Comparison of ENCODE assay signal across 1 cellular context in the genomic region with DNA sequence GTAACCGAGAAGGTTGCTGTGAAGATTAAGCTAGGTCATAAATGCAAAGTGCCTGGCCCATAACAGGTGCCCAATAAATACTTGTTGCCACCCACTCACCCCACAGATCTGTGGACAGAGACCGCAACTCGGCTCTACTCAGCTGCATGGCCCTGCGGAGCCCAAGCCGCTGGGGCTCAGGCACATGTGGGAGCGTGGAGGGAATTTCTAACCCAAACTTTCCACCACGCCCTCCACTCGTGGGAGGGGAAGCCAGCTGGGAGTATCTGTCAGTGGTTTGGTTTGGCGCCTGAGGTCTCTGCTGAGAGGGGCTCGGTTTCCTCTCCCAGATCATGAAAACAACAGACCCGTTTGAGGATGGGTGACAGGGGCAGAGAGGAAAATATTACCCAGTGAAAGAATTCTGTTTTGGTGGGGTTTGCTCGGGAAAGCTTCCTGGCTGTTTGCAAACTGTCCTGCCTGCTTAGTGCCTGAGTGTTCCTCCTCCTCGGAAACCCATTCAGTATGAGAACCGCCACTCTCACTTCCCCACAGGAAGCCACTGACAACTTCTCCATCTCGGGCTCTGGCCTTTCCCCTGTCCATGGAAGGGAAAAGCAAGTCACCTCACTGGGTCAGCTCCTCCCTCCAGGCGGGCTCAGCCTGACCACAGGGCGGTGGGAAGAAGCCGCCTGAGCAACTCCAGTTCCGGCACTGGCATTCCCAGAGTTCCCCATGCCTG.
TF ChIP-seq lines count a peak whose summit lies in the region.

No MANE protein-coding gene starts in this region.

TF ChIP-seq in GM12878, 131 proteins besides CTCF, POLR2A, EP300 and RAD21 (continued from another document and continues in another):
- TF ChIP-seq, protein P1, sequence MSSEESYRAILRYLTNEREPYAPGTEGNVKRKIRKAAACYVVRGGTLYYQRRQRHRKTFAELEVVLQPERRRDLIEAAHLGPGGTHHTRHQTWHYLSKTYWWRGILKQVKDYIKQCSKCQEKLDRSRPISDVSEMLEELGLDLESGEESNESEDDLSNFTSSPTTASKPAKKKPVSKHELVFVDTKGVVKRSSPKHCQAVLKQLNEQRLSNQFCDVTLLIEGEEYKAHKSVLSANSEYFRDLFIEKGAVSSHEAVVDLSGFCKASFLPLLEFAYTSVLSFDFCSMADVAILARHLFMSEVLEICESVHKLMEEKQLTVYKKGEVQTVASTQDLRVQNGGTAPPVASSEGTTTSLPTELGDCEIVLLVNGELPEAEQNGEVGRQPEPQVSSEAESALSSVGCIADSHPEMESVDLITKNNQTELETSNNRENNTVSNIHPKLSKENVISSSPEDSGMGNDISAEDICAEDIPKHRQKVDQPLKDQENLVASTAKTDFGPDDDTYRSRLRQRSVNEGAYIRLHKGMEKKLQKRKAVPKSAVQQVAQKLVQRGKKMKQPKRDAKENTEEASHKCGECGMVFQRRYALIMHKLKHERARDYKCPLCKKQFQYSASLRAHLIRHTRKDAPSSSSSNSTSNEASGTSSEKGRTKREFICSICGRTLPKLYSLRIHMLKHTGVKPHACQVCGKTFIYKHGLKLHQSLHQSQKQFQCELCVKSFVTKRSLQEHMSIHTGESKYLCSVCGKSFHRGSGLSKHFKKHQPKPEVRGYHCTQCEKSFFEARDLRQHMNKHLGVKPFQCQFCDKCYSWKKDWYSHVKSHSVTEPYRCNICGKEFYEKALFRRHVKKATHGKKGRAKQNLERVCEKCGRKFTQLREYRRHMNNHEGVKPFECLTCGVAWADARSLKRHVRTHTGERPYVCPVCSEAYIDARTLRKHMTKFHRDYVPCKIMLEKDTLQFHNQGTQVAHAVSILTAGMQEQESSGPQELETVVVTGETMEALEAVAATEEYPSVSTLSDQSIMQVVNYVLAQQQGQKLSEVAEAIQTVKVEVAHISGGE (CRISPR knock-in tag; IDR thresholded peaks at IDR 0.05): no peak
- TF ChIP-seq KDM1A (IDR thresholded peaks at IDR 0.05; ENCODE audit: borderline replicate concordance): no peak
- TF ChIP-seq RFX5 (IDR thresholded peaks at IDR 0.05; ENCODE audit: low read depth, low read length): no peak
- no peak for TF ChIP-seq KLF5 (IDR thresholded peaks at IDR 0.05; ENCODE audit: partially characterized antibody)
- no peak for TF ChIP-seq EZH2 (IDR thresholded peaks at IDR 0.05; ENCODE audit: borderline replicate concordance, control insufficient read depth, low read depth, low read length)
- TF ChIP-seq FOXK2 (IDR thresholded peaks at IDR 0.05): no peak
- no peak for TF ChIP-seq NR2C2 (IDR thresholded peaks at IDR 0.05; ENCODE audit: borderline replicate concordance, control insufficient read depth, insufficient read length, low read depth)
- TF ChIP-seq, protein P2, sequence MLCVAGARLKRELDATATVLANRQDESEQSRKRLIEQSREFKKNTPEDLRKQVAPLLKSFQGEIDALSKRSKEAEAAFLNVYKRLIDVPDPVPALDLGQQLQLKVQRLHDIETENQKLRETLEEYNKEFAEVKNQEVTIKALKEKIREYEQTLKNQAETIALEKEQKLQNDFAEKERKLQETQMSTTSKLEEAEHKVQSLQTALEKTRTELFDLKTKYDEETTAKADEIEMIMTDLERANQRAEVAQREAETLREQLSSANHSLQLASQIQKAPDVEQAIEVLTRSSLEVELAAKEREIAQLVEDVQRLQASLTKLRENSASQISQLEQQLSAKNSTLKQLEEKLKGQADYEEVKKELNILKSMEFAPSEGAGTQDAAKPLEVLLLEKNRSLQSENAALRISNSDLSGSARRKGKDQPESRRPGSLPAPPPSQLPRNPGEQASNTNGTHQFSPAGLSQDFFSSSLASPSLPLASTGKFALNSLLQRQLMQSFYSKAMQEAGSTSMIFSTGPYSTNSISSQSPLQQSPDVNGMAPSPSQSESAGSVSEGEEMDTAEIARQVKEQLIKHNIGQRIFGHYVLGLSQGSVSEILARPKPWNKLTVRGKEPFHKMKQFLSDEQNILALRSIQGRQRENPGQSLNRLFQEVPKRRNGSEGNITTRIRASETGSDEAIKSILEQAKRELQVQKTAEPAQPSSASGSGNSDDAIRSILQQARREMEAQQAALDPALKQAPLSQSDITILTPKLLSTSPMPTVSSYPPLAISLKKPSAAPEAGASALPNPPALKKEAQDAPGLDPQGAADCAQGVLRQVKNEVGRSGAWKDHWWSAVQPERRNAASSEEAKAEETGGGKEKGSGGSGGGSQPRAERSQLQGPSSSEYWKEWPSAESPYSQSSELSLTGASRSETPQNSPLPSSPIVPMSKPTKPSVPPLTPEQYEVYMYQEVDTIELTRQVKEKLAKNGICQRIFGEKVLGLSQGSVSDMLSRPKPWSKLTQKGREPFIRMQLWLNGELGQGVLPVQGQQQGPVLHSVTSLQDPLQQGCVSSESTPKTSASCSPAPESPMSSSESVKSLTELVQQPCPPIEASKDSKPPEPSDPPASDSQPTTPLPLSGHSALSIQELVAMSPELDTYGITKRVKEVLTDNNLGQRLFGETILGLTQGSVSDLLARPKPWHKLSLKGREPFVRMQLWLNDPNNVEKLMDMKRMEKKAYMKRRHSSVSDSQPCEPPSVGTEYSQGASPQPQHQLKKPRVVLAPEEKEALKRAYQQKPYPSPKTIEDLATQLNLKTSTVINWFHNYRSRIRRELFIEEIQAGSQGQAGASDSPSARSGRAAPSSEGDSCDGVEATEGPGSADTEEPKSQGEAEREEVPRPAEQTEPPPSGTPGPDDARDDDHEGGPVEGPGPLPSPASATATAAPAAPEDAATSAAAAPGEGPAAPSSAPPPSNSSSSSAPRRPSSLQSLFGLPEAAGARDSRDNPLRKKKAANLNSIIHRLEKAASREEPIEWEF (IDR thresholded peaks at IDR 0.05; ENCODE audit: insufficient replicate concordance, low read depth, low read length): no peak
- TF ChIP-seq, protein P3, sequence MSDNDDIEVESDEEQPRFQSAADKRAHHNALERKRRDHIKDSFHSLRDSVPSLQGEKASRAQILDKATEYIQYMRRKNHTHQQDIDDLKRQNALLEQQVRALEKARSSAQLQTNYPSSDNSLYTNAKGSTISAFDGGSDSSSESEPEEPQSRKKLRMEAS (IDR thresholded peaks at IDR 0.05; ENCODE audit: low read depth, low read length): peak; percentile 83; the same call in 1 of the 2 replicates
- TF ChIP-seq ZNF217 (IDR thresholded peaks at IDR 0.05): no peak
- peak; percentile 94 for TF ChIP-seq MXI1 (IDR thresholded peaks at IDR 0.05; ENCODE audit: low read depth, low read length)
- peak; percentile 91 for TF ChIP-seq TCF12 (IDR thresholded peaks at IDR 0.05; ENCODE audit: low read depth, low read length)
- peak; percentile 92 to 93 for TF ChIP-seq BHLHE40 (IDR thresholded peaks at IDR 0.05; ENCODE audit: borderline replicate concordance in 1 of 2, low read depth in 2 of 2, low read length in 1 of 2)
- no peak for TF ChIP-seq SRF (IDR thresholded peaks at IDR 0.05; ENCODE audit: low read depth in 2 of 2, low read length in 2 of 2)
- TF ChIP-seq, protein P4, sequence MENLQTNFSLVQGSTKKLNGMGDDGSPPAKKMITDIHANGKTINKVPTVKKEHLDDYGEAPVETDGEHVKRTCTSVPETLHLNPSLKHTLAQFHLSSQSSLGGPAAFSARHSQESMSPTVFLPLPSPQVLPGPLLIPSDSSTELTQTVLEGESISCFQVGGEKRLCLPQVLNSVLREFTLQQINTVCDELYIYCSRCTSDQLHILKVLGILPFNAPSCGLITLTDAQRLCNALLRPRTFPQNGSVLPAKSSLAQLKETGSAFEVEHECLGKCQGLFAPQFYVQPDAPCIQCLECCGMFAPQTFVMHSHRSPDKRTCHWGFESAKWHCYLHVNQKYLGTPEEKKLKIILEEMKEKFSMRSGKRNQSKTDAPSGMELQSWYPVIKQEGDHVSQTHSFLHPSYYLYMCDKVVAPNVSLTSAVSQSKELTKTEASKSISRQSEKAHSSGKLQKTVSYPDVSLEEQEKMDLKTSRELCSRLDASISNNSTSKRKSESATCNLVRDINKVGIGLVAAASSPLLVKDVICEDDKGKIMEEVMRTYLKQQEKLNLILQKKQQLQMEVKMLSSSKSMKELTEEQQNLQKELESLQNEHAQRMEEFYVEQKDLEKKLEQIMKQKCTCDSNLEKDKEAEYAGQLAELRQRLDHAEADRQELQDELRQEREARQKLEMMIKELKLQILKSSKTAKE (IDR thresholded peaks at IDR 0.05; ENCODE audit: low read depth, poor library complexity, severe bottlenecking): peak; percentile 73
- TF ChIP-seq MEF2A (IDR thresholded peaks at IDR 0.05; ENCODE audit: insufficient read depth, low read depth, low read length): peak; percentile 85
- no peak for TF ChIP-seq SREBF2 (IDR thresholded peaks at IDR 0.05; ENCODE audit: low read length)
- peak; percentile 32; the same call in 1 of the 2 replicates for TF ChIP-seq CBX5 (IDR thresholded peaks at IDR 0.05; ENCODE audit: low read depth)
- TF ChIP-seq ZNF24 (IDR thresholded peaks at IDR 0.05): no peak
- TF ChIP-seq ESRRA (IDR thresholded peaks at IDR 0.05; ENCODE audit: low read length): no peak
- TF ChIP-seq STAT1 (conservative IDR thresholded peaks at IDR 0.05): no peak
- no peak for TF ChIP-seq SIX5 (IDR thresholded peaks at IDR 0.05; ENCODE audit: low read depth, low read length, severe bottlenecking)
- TF ChIP-seq RB1 (IDR thresholded peaks at IDR 0.05; ENCODE audit: borderline replicate concordance): no peak
- TF ChIP-seq, protein P5, sequence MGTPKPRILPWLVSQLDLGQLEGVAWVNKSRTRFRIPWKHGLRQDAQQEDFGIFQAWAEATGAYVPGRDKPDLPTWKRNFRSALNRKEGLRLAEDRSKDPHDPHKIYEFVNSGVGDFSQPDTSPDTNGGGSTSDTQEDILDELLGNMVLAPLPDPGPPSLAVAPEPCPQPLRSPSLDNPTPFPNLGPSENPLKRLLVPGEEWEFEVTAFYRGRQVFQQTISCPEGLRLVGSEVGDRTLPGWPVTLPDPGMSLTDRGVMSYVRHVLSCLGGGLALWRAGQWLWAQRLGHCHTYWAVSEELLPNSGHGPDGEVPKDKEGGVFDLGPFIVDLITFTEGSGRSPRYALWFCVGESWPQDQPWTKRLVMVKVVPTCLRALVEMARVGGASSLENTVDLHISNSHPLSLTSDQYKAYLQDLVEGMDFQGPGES (IDR thresholded peaks at IDR 0.05): no peak
- TF ChIP-seq SIN3A (IDR thresholded peaks at IDR 0.05; ENCODE audit: low read depth, low read length): peak; percentile 94
- no peak for TF ChIP-seq NFYA (IDR thresholded peaks at IDR 0.05; ENCODE audit: borderline replicate concordance, low read depth, low read length)
- TF ChIP-seq CBFB (IDR thresholded peaks at IDR 0.05; ENCODE audit: low read depth): peak; percentile 91
- no peak for TF ChIP-seq BRCA1 (IDR thresholded peaks at IDR 0.05; ENCODE audit: low read depth, low read length)
- TF ChIP-seq SMAD5 (IDR thresholded peaks at IDR 0.05; ENCODE audit: low read depth): 0 out of 2 replicates have a peak, but pooled peaks have one; percentile 34
- TF ChIP-seq, protein P6, sequence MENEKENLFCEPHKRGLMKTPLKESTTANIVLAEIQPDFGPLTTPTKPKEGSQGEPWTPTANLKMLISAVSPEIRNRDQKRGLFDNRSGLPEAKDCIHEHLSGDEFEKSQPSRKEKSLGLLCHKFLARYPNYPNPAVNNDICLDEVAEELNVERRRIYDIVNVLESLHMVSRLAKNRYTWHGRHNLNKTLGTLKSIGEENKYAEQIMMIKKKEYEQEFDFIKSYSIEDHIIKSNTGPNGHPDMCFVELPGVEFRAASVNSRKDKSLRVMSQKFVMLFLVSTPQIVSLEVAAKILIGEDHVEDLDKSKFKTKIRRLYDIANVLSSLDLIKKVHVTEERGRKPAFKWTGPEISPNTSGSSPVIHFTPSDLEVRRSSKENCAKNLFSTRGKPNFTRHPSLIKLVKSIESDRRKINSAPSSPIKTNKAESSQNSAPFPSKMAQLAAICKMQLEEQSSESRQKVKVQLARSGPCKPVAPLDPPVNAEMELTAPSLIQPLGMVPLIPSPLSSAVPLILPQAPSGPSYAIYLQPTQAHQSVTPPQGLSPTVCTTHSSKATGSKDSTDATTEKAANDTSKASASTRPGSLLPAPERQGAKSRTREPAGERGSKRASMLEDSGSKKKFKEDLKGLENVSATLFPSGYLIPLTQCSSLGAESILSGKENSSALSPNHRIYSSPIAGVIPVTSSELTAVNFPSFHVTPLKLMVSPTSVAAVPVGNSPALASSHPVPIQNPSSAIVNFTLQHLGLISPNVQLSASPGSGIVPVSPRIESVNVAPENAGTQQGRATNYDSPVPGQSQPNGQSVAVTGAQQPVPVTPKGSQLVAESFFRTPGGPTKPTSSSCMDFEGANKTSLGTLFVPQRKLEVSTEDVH (IDR thresholded peaks at IDR 0.05; ENCODE audit: low read depth, partially characterized antibody): no peak
- 0 out of 2 replicates have a peak, but pooled peaks have one; percentile 9 for TF ChIP-seq BCL11A (IDR thresholded peaks at IDR 0.05; ENCODE audit: low read depth, low read length)
- TF ChIP-seq NFIC (IDR thresholded peaks at IDR 0.05; ENCODE audit: low read depth, low read length): peak; percentile 96
- no peak; the same call in 1 of the 2 replicates for TF ChIP-seq POLR2AphosphoS5 (IDR thresholded peaks at IDR 0.05; ENCODE audit: low read length)
- no peak for TF ChIP-seq ZNF384 (IDR thresholded peaks at IDR 0.05; ENCODE audit: borderline replicate concordance, low read depth, low read length)
- peak; percentile 95 for TF ChIP-seq RUNX3 (IDR thresholded peaks at IDR 0.05; ENCODE audit: low read length)
- TF ChIP-seq NFXL1 (IDR thresholded peaks at IDR 0.05; ENCODE audit: borderline replicate concordance): no peak
- no peak for TF ChIP-seq RBBP5 (conservative IDR thresholded peaks at IDR 0.05)
- no peak for TF ChIP-seq BMI1 (IDR thresholded peaks at IDR 0.05; ENCODE audit: borderline replicate concordance)
- no peak for TF ChIP-seq PAX8 (IDR thresholded peaks at IDR 0.05)
- peak; percentile 81 for TF ChIP-seq NR2F1 (conservative IDR thresholded peaks at IDR 0.05)
- TF ChIP-seq GABPA (IDR thresholded peaks at IDR 0.05; ENCODE audit: low read depth): no peak
- TF ChIP-seq IRF4 (IDR thresholded peaks at IDR 0.05; ENCODE audit: low read depth, low read length): peak; percentile 31
- TF ChIP-seq, protein P7, sequence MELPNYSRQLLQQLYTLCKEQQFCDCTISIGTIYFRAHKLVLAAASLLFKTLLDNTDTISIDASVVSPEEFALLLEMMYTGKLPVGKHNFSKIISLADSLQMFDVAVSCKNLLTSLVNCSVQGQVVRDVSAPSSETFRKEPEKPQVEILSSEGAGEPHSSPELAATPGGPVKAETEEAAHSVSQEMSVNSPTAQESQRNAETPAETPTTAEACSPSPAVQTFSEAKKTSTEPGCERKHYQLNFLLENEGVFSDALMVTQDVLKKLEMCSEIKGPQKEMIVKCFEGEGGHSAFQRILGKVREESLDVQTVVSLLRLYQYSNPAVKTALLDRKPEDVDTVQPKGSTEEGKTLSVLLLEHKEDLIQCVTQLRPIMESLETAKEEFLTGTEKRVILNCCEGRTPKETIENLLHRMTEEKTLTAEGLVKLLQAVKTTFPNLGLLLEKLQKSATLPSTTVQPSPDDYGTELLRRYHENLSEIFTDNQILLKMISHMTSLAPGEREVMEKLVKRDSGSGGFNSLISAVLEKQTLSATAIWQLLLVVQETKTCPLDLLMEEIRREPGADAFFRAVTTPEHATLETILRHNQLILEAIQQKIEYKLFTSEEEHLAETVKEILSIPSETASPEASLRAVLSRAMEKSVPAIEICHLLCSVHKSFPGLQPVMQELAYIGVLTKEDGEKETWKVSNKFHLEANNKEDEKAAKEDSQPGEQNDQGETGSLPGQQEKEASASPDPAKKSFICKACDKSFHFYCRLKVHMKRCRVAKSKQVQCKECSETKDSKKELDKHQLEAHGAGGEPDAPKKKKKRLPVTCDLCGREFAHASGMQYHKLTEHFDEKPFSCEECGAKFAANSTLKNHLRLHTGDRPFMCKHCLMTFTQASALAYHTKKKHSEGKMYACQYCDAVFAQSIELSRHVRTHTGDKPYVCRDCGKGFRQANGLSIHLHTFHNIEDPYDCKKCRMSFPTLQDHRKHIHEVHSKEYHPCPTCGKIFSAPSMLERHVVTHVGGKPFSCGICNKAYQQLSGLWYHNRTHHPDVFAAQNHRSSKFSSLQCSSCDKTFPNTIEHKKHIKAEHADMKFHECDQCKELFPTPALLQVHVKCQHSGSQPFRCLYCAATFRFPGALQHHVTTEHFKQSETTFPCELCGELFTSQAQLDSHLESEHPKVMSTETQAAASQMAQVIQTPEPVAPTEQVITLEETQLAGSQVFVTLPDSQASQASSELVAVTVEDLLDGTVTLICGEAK (IDR thresholded peaks at IDR 0.05; ENCODE audit: borderline replicate concordance): no peak
